In genomic region chr2:46134531-46135229, GRCh38 we compare ENCODE assay signal across 12 cellular contexts.
DNase-seq lines count a peak whose midpoint lies in the region; ATAC-seq, FAIRE-seq and TF ChIP-seq lines count a peak whose summit lies in the region.
"Had no signal": no experiment of that assay in that cellular context is flagged by ENCODE, and none has a peak within 500 bp of the region (broad histone marks: within the 10 kb centered on the region; RNA-seq: fewer than 3 reads in every experiment).

No MANE protein-coding gene starts in this region.

- no peak overlapping the region for H2BK5ac ChIP-seq in IMR-90 (ENCODE audit: low read depth, low read length, poor library complexity, severe bottlenecking)

- WGBS in IMR-90 (ENCODE audit: extremely low coverage in 2 of 2, insufficient read length in 1 of 2), 2 experiments, result 100% methylated on average over 1 of the region's 8 CpGs; no CpG with 5 or more reads in 1 of the 2 experiments

- no peak for FAIRE-seq in astrocyte (lab: Jason Lieb, UNC)
- FAIRE-seq: small intestine had no signal

- H3K18ac ChIP-seq in IMR-90 (ENCODE audit: low read depth, low read length), result no peak overlapping the region

- no peak overlapping the region for H3K27ac ChIP-seq in IMR-90 (ENCODE audit: insufficient read depth, low read length)
- H3K27ac ChIP-seq in astrocyte (ENCODE audit: low read depth, low read length), result peak overlapping the region; percentile 23
- peak overlapping the region; percentile 58 to 76 for H3K27ac ChIP-seq in right atrium auricular region
- H3K27ac ChIP-seq in skin epidermis, result peak overlapping the region in 14 of 21 experiments; percentile 4 to 63 (median 36)
- H3K27ac ChIP-seq: colonic mucosa had no signal

- peak overlapping the region; percentile 33 for H2AK9ac ChIP-seq in IMR-90 (replicated peaks; ENCODE audit: low read depth, low read length, poor library complexity)

- no peak overlapping the region for H2BK20ac ChIP-seq in IMR-90 (ENCODE audit: low read depth, low read length)

- H3K9ac ChIP-seq in IMR-90 (ENCODE audit: low read depth, low read length) (no peak overlapping the region), astrocyte (ENCODE audit: low read length) (no peak overlapping the region)

- H3K27ac Mint-ChIP-seq in astrocyte (ENCODE audit: unreplicated experiment), result peak overlapping the region; percentile 30
- H3K27ac Mint-ChIP-seq in activated CD4-positive, alpha-beta memory T cell treated with anti-CD3 and anti-CD28 coated beads, Interleukin-2, amount 10 ng/mL, durations not matched to agents 7 days and 5 days, result no peak overlapping the region
- no peak overlapping the region for H3K27ac Mint-ChIP-seq in T-helper 2 cell treated with Interferon-gamma antibody and Interleukin-4, amounts not matched to agents 5 μg/mL and 100 μg/mL, for 36 hours
- H3K27ac Mint-ChIP-seq: activated CD8-positive, alpha-beta memory T cell treated with anti-CD3 and anti-CD28 coated beads, Interleukin-2, amount 10 ng/mL, durations not matched to agents 7 days and 5 days had no signal

- H3K36me3 Mint-ChIP-seq in astrocyte (ENCODE audit: low read depth, unreplicated experiment), result peaks cover 10% of the 10 kb centered on the region
- H3K36me3 Mint-ChIP-seq in activated CD4-positive, alpha-beta memory T cell treated with anti-CD3 and anti-CD28 coated beads, Interleukin-2, amount 10 ng/mL, durations not matched to agents 7 days and 5 days (ENCODE audit: low read depth), result peaks cover 5% of the 10 kb centered on the region
- no peaks in the 10 kb centered on the region for H3K36me3 Mint-ChIP-seq in T-helper 2 cell treated with Interferon-gamma antibody and Interleukin-4, amounts not matched to agents 5 μg/mL and 100 μg/mL, for 36 hours (ENCODE audit: low read depth)
- H3K36me3 Mint-ChIP-seq: activated CD8-positive, alpha-beta memory T cell treated with anti-CD3 and anti-CD28 coated beads, Interleukin-2, amount 10 ng/mL, durations not matched to agents 7 days and 5 days had no signal

- H3K9me3 ChIP-seq in IMR-90 (ENCODE audit: control insufficient read depth, insufficient read depth, low read length) (no peaks in the 10 kb centered on the region), astrocyte (ENCODE audit: insufficient read depth, low read depth, low read length) (no peaks in the 10 kb centered on the region), right atrium auricular region (no peaks in the 10 kb centered on the region)
- H3K9me3 ChIP-seq: colonic mucosa, HAP-1 had no signal

- H2BK15ac ChIP-seq in IMR-90 (ENCODE audit: low read depth, low read length), result no peak overlapping the region

- H3K4me1 ChIP-seq in IMR-90 (ENCODE audit: control insufficient read depth, insufficient read depth, low read length), result peaks cover 5% of the 10 kb centered on the region
- H3K4me1 ChIP-seq in astrocyte (ENCODE audit: insufficient read depth, low read length), result peaks cover 23% of the 10 kb centered on the region
- peaks cover 0 to 44% of the 10 kb centered on the region in 2 donors for H3K4me1 ChIP-seq in right atrium auricular region
- H3K4me1 ChIP-seq: colonic mucosa, HAP-1 had no signal

- CTCF ChIA-PET in IMR-90 (lab: Yijun Ruan, JAX), result no interaction called here
- CTCF ChIA-PET in activated CD4-positive, alpha-beta memory T cell treated with anti-CD3 and anti-CD28 coated beads, Interleukin-2, amount 10 ng/mL, durations not matched to agents 7 days and 5 days (lab: Charles Lee), result no interaction called here

- TF ChIP-seq POLR2A in IMR-90 (IDR thresholded peaks at IDR 0.05; ENCODE audit: low read depth, low read length), result no peak

- ATAC-seq in IMR-90 (ENCODE audit: low read depth), result no peak
- ATAC-seq: activated CD8-positive, alpha-beta memory T cell treated with anti-CD3 and anti-CD28 coated beads, Interleukin-2, amount 10 ng/mL, durations not matched to agents 7 days and 5 days had no signal

- H3K4me3 ChIP-seq in IMR-90 (ENCODE audit: insufficient read depth, low read depth, low read length), result no peak overlapping the region
- no peak overlapping the region for H3K4me3 ChIP-seq in astrocyte (ENCODE audit: insufficient read depth, low read depth, low read length)
- no peak overlapping the region for H3K4me3 ChIP-seq in right atrium auricular region
- no peak overlapping the region for H3K4me3 ChIP-seq in skin epidermis
- H3K4me3 ChIP-seq: colonic mucosa, HAP-1 had no signal

- dilution Hi-C loops in IMR-90 (cut with HindIII; ENCODE audit: low sequenced_read_pairs, unreplicated experiment), result no loop called here

- DNase-seq in IMR-90 (no peak), astrocyte (ENCODE audit: low read depth) (peak; percentile 69), right atrium auricular region (ENCODE audit: low spot score) (peak; percentile 83), NCI-H526 treated with DMSO at 0.1 percent for 48 hours (lab: John Stamatoyannopoulos, UW) (no peak), superior temporal gyrus (ENCODE audit: extremely low spot score) (no peak)
- no peak for DNase-seq in activated CD4-positive, alpha-beta memory T cell treated with anti-CD3 and anti-CD28 coated beads, Interleukin-2, amount 10 ng/mL, durations not matched to agents 7 days and 5 days
- no peak for DNase-seq in T-helper 2 cell treated with Interferon-gamma antibody and Interleukin-4, amounts not matched to agents 5 μg/mL and 100 μg/mL, for 36 hours (ENCODE audit: low spot score)
- DNase-seq: activated CD8-positive, alpha-beta memory T cell treated with anti-CD3 and anti-CD28 coated beads, Interleukin-2, amount 10 ng/mL, durations not matched to agents 7 days and 5 days; colonic mucosa; small intestine had no signal

- H3K56ac ChIP-seq in IMR-90 (ENCODE audit: extremely low read depth, insufficient read depth, low read length), result no peak overlapping the region

- BruUV-seq in IMR-90 (replicated peaks; lab: Mats Ljungman, UMichigan), result no TSS peak

- no peak overlapping the region for H4K5ac ChIP-seq in IMR-90 (ENCODE audit: low read depth, low read length)

- no peak for TF ChIP-seq CTCF in IMR-90 (conservative IDR thresholded peaks at IDR 0.05; ENCODE audit: low read depth, low read length)
- no peak for TF ChIP-seq CTCF in astrocyte (IDR thresholded peaks at IDR 0.05; ENCODE audit: insufficient read depth, low read depth, low read length)
- TF ChIP-seq CTCF in right atrium auricular region (IDR thresholded peaks at IDR 0.05), result no peak

- H2AFZ ChIP-seq in IMR-90 (replicated peaks; ENCODE audit: low read length, poor library complexity) (no peak overlapping the region), astrocyte (ENCODE audit: low read depth, low read length) (no peak overlapping the region)

- H2BK120ac ChIP-seq in IMR-90 (ENCODE audit: low read depth, low read length), result no peak overlapping the region; the same call in 1 of the 2 replicates

- peaks cover 5% of the 10 kb centered on the region for H3K9me3 Mint-ChIP-seq in astrocyte (ENCODE audit: unreplicated experiment)
- no peaks in the 10 kb centered on the region for H3K9me3 Mint-ChIP-seq in activated CD4-positive, alpha-beta memory T cell treated with anti-CD3 and anti-CD28 coated beads, Interleukin-2, amount 10 ng/mL, durations not matched to agents 7 days and 5 days
- no peaks in the 10 kb centered on the region for H3K9me3 Mint-ChIP-seq in T-helper 2 cell treated with Interferon-gamma antibody and Interleukin-4, amounts not matched to agents 5 μg/mL and 100 μg/mL, for 36 hours

- H3K14ac ChIP-seq in IMR-90 (replicated peaks; ENCODE audit: low read depth, low read length), result peak overlapping the region; percentile 44; the same call in 1 of the 2 replicates

- H3K23ac ChIP-seq in IMR-90 (ENCODE audit: low read depth, low read length), result no peak overlapping the region; the same call in 1 of the 2 replicates

- H3K4ac ChIP-seq in IMR-90 (ENCODE audit: low read depth, low read length), result peak overlapping the region; percentile 16

- H3K27me3 ChIP-seq in IMR-90 (ENCODE audit: control insufficient read depth, insufficient read depth, low read length) (no peaks in the 10 kb centered on the region), astrocyte (ENCODE audit: insufficient read depth, low read length) (no peaks in the 10 kb centered on the region), right atrium auricular region (no peaks in the 10 kb centered on the region)
- H3K27me3 ChIP-seq: colonic mucosa had no signal

- POLR2A ChIA-PET in IMR-90 (lab: Charles Lee; ENCODE audit: unreplicated experiment), result no interaction called here
- POLR2A ChIA-PET in activated CD4-positive, alpha-beta memory T cell treated with anti-CD3 and anti-CD28 coated beads, Interleukin-2, amount 10 ng/mL, durations not matched to agents 7 days and 5 days (lab: Charles Lee), result no interaction called here

- intact Hi-C loops in IMR-90 (cut with micrococcal nuclease), result loop anchor here (5.0 kb wide), 1 partner anchor 62 kb away; no protein-coding TSS in a partner anchor

- no peaks in the 10 kb centered on the region for H3K79me2 ChIP-seq in astrocyte (ENCODE audit: insufficient read depth, low read length)

- no peak overlapping the region for H4K8ac ChIP-seq in IMR-90 (ENCODE audit: low read depth in 2 of 2, low read length in 2 of 2)

- H4K20me1 ChIP-seq in IMR-90 (ENCODE audit: insufficient read depth, low read length) (no peaks in the 10 kb centered on the region), astrocyte (ENCODE audit: insufficient read depth, low read length) (no peaks in the 10 kb centered on the region)

- peaks cover 18% of the 10 kb centered on the region; the same call in 1 of the 2 replicates for H3K9me1 ChIP-seq in IMR-90 (ENCODE audit: insufficient read depth, low read length)

- no peak overlapping the region for H4K91ac ChIP-seq in IMR-90 (ENCODE audit: insufficient read depth, low read depth, low read length)

- no peak overlapping the region for H3K4me3 Mint-ChIP-seq in astrocyte (ENCODE audit: unreplicated experiment)
- no peak overlapping the region for H3K4me3 Mint-ChIP-seq in activated CD4-positive, alpha-beta memory T cell treated with anti-CD3 and anti-CD28 coated beads, Interleukin-2, amount 10 ng/mL, durations not matched to agents 7 days and 5 days
- H3K4me3 Mint-ChIP-seq in T-helper 2 cell treated with Interferon-gamma antibody and Interleukin-4, amounts not matched to agents 5 μg/mL and 100 μg/mL, for 36 hours, result no peak overlapping the region
- H3K4me3 Mint-ChIP-seq: activated CD8-positive, alpha-beta memory T cell treated with anti-CD3 and anti-CD28 coated beads, Interleukin-2, amount 10 ng/mL, durations not matched to agents 7 days and 5 days had no signal

- peaks cover 5% of the 10 kb centered on the region for H3K27me3 Mint-ChIP-seq in astrocyte (ENCODE audit: low read depth, unreplicated experiment)
- no peaks in the 10 kb centered on the region for H3K27me3 Mint-ChIP-seq in activated CD4-positive, alpha-beta memory T cell treated with anti-CD3 and anti-CD28 coated beads, Interleukin-2, amount 10 ng/mL, durations not matched to agents 7 days and 5 days
- no peaks in the 10 kb centered on the region for H3K27me3 Mint-ChIP-seq in T-helper 2 cell treated with Interferon-gamma antibody and Interleukin-4, amounts not matched to agents 5 μg/mL and 100 μg/mL, for 36 hours (ENCODE audit: low read depth)
- H3K27me3 Mint-ChIP-seq: activated CD8-positive, alpha-beta memory T cell treated with anti-CD3 and anti-CD28 coated beads, Interleukin-2, amount 10 ng/mL, durations not matched to agents 7 days and 5 days had no signal

- no peak overlapping the region for H2AK5ac ChIP-seq in IMR-90 (ENCODE audit: low read depth, low read length)

- H3K36me3 ChIP-seq in IMR-90 (ENCODE audit: control insufficient read depth, insufficient read depth, low read length), result no peaks in the 10 kb centered on the region
- H3K36me3 ChIP-seq in astrocyte (ENCODE audit: insufficient read depth, low read length), result no peaks in the 10 kb centered on the region
- no peaks in the 10 kb centered on the region for H3K36me3 ChIP-seq in right atrium auricular region
- H3K36me3 ChIP-seq: colonic mucosa, HAP-1 had no signal

- in situ Hi-C loops in IMR-90 (cut with MboI; ENCODE audit: low sequenced_read_pairs), result no loop called here

- H3K4me1 Mint-ChIP-seq in astrocyte (ENCODE audit: low read depth, unreplicated experiment), result peaks cover 21% of the 10 kb centered on the region
- no peaks in the 10 kb centered on the region for H3K4me1 Mint-ChIP-seq in activated CD4-positive, alpha-beta memory T cell treated with anti-CD3 and anti-CD28 coated beads, Interleukin-2, amount 10 ng/mL, durations not matched to agents 7 days and 5 days
- H3K4me1 Mint-ChIP-seq in T-helper 2 cell treated with Interferon-gamma antibody and Interleukin-4, amounts not matched to agents 5 μg/mL and 100 μg/mL, for 36 hours (ENCODE audit: low read depth), result no peaks in the 10 kb centered on the region
- H3K4me1 Mint-ChIP-seq: activated CD8-positive, alpha-beta memory T cell treated with anti-CD3 and anti-CD28 coated beads, Interleukin-2, amount 10 ng/mL, durations not matched to agents 7 days and 5 days had no signal

- no peak for TF ChIP-seq RAD21 in IMR-90 (IDR thresholded peaks at IDR 0.05; ENCODE audit: low read length)

- H3K79me1 ChIP-seq in IMR-90 (ENCODE audit: low read depth in 1 of 2, low read length in 2 of 2), result peaks cover 0 to 13% of the 10 kb centered on the region in 2 experiments; a peak in 1 of 4 replicates

- H3K4me2 ChIP-seq in IMR-90 (ENCODE audit: low read depth, low read length) (no peak overlapping the region), astrocyte (ENCODE audit: low read length) (peak overlapping the region; percentile 34)

Comparison
In these comparisons a context has a peak if more than half of its experiments do, and no peak if none do; other contexts are left out.
1. DNase-seq: peak in astrocyte (single experiment) and right atrium auricular region (single experiment); none in IMR-90 (single experiment), activated CD4-positive, alpha-beta memory T cell treated with anti-CD3 and anti-CD28 coated beads, Interleukin-2, amount 10 ng/mL, durations not matched to agents 7 days and 5 days (single experiment), NCI-H526 treated with DMSO at 0.1 percent for 48 hours (single experiment), superior temporal gyrus (single experiment) and T-helper 2 cell treated with Interferon-gamma antibody and Interleukin-4, amounts not matched to agents 5 μg/mL and 100 μg/mL, for 36 hours (single experiment).